ENCODE assay signal across 11 cellular contexts in the genomic region with DNA sequence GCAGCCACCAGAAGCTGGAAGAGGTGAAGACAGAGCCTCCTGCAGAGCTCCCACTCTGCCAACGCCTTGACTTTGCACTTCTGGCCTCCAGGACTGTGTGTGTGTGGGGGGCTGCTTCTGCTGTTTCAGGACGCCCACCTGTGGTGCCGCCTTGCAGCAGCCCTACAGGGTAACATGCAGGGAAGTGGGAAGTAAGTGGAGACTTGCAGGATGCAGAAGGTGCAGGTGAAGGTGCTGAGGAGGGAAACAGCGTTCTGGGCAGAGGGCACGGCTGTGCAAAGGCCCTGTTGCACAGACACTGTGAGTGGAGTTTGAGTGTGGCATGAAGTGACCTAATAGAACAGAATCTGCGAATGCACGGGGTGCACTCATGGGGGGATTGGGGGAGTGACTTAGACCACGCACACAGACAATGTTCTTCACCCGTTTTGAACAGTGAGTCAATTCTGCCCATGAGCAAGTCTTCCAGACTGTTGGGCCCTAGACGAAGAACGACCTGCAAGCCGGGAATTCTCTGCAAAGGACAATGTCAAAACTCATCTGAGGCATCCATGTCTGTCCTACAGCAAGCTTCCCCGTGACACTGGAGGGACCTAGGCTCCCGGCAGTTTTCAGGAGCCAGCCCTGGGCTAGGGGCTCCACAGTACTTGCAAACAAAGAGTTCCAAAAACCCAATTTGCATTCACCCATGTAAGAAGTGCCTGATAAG. TPM values are rescaled to one million over a fixed set of nuclear protein-coding genes. Genes with fewer than 3 reads are reported as not detected.
A peak's percentile ranks its signal among the peaks of the same experiment; 100 is the strongest.
DNase-seq lines count a peak whose midpoint lies in the region; ATAC-seq, FAIRE-seq and TF ChIP-seq lines count a peak whose summit lies in the region.
"Had no signal": no experiment of that assay in that cellular context is flagged by ENCODE, and none has a peak within 500 bp of the region (broad histone marks: within the 10 kb centered on the region; RNA-seq: fewer than 3 reads in every experiment).

No MANE protein-coding gene starts in this region.

- H3K4me1 ChIP-seq in skeletal muscle satellite cell (ENCODE audit: control insufficient read depth, insufficient read depth, low read length) = peaks cover 26% of the 10 kb centered on the region

- no peaks in the 10 kb centered on the region for H3K9me3 ChIP-seq in skeletal muscle satellite cell (replicated peaks; ENCODE audit: low read length)
- H3K9me3 ChIP-seq: ovary had no signal

- H3K27me3 ChIP-seq in skeletal muscle satellite cell (ENCODE audit: control insufficient read depth, insufficient read depth, low read length) = no peaks in the 10 kb centered on the region
- H3K27me3 ChIP-seq: ovary had no signal

- H3K27ac Mint-ChIP-seq in activated T-helper 1 cell treated with anti-CD3 and anti-CD28 coated beads, Interleukin-12 subunit alpha, Interleukin-12 subunit beta, Interleukin-2, Interleukin-4 antibody, amounts not matched to agents 30 ng/mL and 10 ng/mL and 1 ng/mL, durations not matched to agents 14 hours and 24 hours and 36 hours = peak overlapping the region; percentile 67

- no peak for DNase-seq in GM12891 (ENCODE audit: insufficient read length, low spot score)
- no peak for DNase-seq in activated T-helper 1 cell treated with anti-CD3 and anti-CD28 coated beads, Interleukin-12 subunit alpha, Interleukin-12 subunit beta, Interleukin-2, Interleukin-4 antibody, amounts not matched to agents 30 ng/mL and 10 ng/mL and 1 ng/mL, durations not matched to agents 14 hours and 24 hours and 36 hours (ENCODE audit: low spot score)
- peak; percentile 35 for DNase-seq in islet precursor cell
- DNase-seq in NCI-H524 (lab: John Stamatoyannopoulos, UW) = no peak
- no peak for DNase-seq in stimulated activated naive CD8-positive, alpha-beta T cell treated with anti-CD3 and anti-CD28 coated beads, Interleukin-15, Interleukin-2, amounts not matched to agents 100 U/mL and 50 U/mL, for 24 hours
- DNase-seq in LoVo (ENCODE audit: low spot score) = no peak
- DNase-seq: NCI-H526, ovary had no signal

- H3K4me2 ChIP-seq in skeletal muscle satellite cell (ENCODE audit: low read length) = peak overlapping the region; percentile 20

- peak; percentile 54 for FAIRE-seq in GM12891 (lab: Jason Lieb, UNC)
- FAIRE-seq: colon had no signal

- peaks cover 43% of the 10 kb centered on the region for H3K36me3 Mint-ChIP-seq in activated T-helper 1 cell treated with anti-CD3 and anti-CD28 coated beads, Interleukin-12 subunit alpha, Interleukin-12 subunit beta, Interleukin-2, Interleukin-4 antibody, amounts not matched to agents 30 ng/mL and 10 ng/mL and 1 ng/mL, durations not matched to agents 14 hours and 24 hours and 36 hours (ENCODE audit: low read depth)

- intact Hi-C loops in activated T-helper 1 cell treated with anti-CD3 and anti-CD28 coated beads, Interleukin-12 subunit alpha, Interleukin-12 subunit beta, Interleukin-2, Interleukin-4 antibody, amounts not matched to agents 30 ng/mL and 10 ng/mL and 1 ng/mL, durations not matched to agents 14 hours and 24 hours and 36 hours (cut with micrococcal nuclease) = no loop called here

- no peaks in the 10 kb centered on the region for H3K9me3 Mint-ChIP-seq in activated T-helper 1 cell treated with anti-CD3 and anti-CD28 coated beads, Interleukin-12 subunit alpha, Interleukin-12 subunit beta, Interleukin-2, Interleukin-4 antibody, amounts not matched to agents 30 ng/mL and 10 ng/mL and 1 ng/mL, durations not matched to agents 14 hours and 24 hours and 36 hours

- no peak overlapping the region for H3K4me3 ChIP-seq in skeletal muscle satellite cell (ENCODE audit: low read length)
- H3K4me3 ChIP-seq: ovary had no signal

- no peak for ATAC-seq in HG03469 (IDR thresholded peaks at IDR 0.05; ENCODE audit: unreplicated experiment)
- no peak for ATAC-seq in stimulated activated naive CD8-positive, alpha-beta T cell treated with anti-CD3 and anti-CD28 coated beads, Interleukin-15, Interleukin-2, amounts not matched to agents 100 U/mL and 50 U/mL, for 24 hours

- no peaks in the 10 kb centered on the region for H3K27me3 Mint-ChIP-seq in activated T-helper 1 cell treated with anti-CD3 and anti-CD28 coated beads, Interleukin-12 subunit alpha, Interleukin-12 subunit beta, Interleukin-2, Interleukin-4 antibody, amounts not matched to agents 30 ng/mL and 10 ng/mL and 1 ng/mL, durations not matched to agents 14 hours and 24 hours and 36 hours (ENCODE audit: insufficient read depth)

- TF ChIP-seq POLR2A in GM12891 (IDR thresholded peaks at IDR 0.05; ENCODE audit: low read depth, low read length) = no peak

- peak overlapping the region; percentile 39 for H3K9ac ChIP-seq in skeletal muscle satellite cell (ENCODE audit: low read depth, low read length)

- no peaks in the 10 kb centered on the region for H3K36me3 ChIP-seq in skeletal muscle satellite cell (ENCODE audit: insufficient read depth, low read length)
- H3K36me3 ChIP-seq: ovary had no signal

- H3K4me3 Mint-ChIP-seq in activated T-helper 1 cell treated with anti-CD3 and anti-CD28 coated beads, Interleukin-12 subunit alpha, Interleukin-12 subunit beta, Interleukin-2, Interleukin-4 antibody, amounts not matched to agents 30 ng/mL and 10 ng/mL and 1 ng/mL, durations not matched to agents 14 hours and 24 hours and 36 hours = no peak overlapping the region

- peaks cover 62% of the 10 kb centered on the region for H3K4me1 Mint-ChIP-seq in activated T-helper 1 cell treated with anti-CD3 and anti-CD28 coated beads, Interleukin-12 subunit alpha, Interleukin-12 subunit beta, Interleukin-2, Interleukin-4 antibody, amounts not matched to agents 30 ng/mL and 10 ng/mL and 1 ng/mL, durations not matched to agents 14 hours and 24 hours and 36 hours (ENCODE audit: low read depth)

TF ChIP-seq in GM12891, 5 proteins besides CTCF, POLR2A, EP300 and RAD21:
- TF ChIP-seq SPI1 (IDR thresholded peaks at IDR 0.05; ENCODE audit: low read depth, low read length) = no peak
- no peak for TF ChIP-seq PAX5 (IDR thresholded peaks at IDR 0.05; ENCODE audit: insufficient read depth, low read length, severe bottlenecking)
- no peak for TF ChIP-seq POU2F2 (IDR thresholded peaks at IDR 0.05; ENCODE audit: low read depth, low read length)

RNA-seq across cellular contexts. Expression of gene MBP, which starts 19.1 kb away (rescaled TPM):
- polyA plus RNA-seq in GM12891 (2012; ENCODE audit: low read depth, missing spikeins) = 16.8 TPM
- total RNA-seq in activated T-helper 1 cell treated with anti-CD3 and anti-CD28 coated beads, Interleukin-12 subunit alpha, Interleukin-12 subunit beta, Interleukin-2, Interleukin-4 antibody, amounts not matched to agents 30 ng/mL and 10 ng/mL and 1 ng/mL, durations not matched to agents 14 hours and 24 hours and 36 hours = 57.3 and 63.6 TPM in 2 replicates
- 3.1 and 6.8 TPM in 2 replicates for total RNA-seq in skeletal muscle satellite cell (2012; rRNA removed)
